In genomic region chr10:1172256-1172975, GRCh38 we compare ENCODE assay signal across 17 cellular contexts.
"Had no signal": no experiment of that assay in that cellular context is flagged by ENCODE, and none has a peak within 500 bp of the region (broad histone marks: within the 10 kb centered on the region; RNA-seq: fewer than 3 reads in every experiment).

No MANE protein-coding gene starts in this region.

- H3K4me1 ChIP-seq: right atrium auricular region, spleen, thyroid gland had no signal

- H3K27me3 ChIP-seq: right atrium auricular region, thyroid gland had no signal

- H3K9me3 ChIP-seq: mucosa of descending colon, right atrium auricular region, spleen, thyroid gland had no signal

- H3K36me3 ChIP-seq: right atrium auricular region, spleen, thyroid gland had no signal

- H3K9me3 Mint-ChIP-seq: dendritic cell treated with granulocyte-macrophage colony-stimulating factor and Interleukin-4, amounts not matched to agents 40 ng/mL and 50 ng/mL, for 4 days; naive thymus-derived CD4-positive, alpha-beta T cell; T-helper 2 cell treated with Interferon-gamma antibody and Interleukin-4, amounts not matched to agents 5 μg/mL and 100 μg/mL, for 36 hours had no signal

- ATAC-seq: activated CD4-positive, CD25-positive, alpha-beta regulatory T cell treated with anti-CD3 and anti-CD28 coated beads, Interleukin-2, amount 50 U/mL, for 24 hours; left lobe of liver; naive thymus-derived CD4-positive, alpha-beta T cell had no signal

- H3K4me3 Mint-ChIP-seq: dendritic cell treated with granulocyte-macrophage colony-stimulating factor and Interleukin-4, amounts not matched to agents 40 ng/mL and 50 ng/mL, for 4 days; naive thymus-derived CD4-positive, alpha-beta T cell; T-helper 2 cell treated with Interferon-gamma antibody and Interleukin-4, amounts not matched to agents 5 μg/mL and 100 μg/mL, for 36 hours had no signal

- FAIRE-seq: frontal cortex, urothelium cell line had no signal

- H3K27me3 Mint-ChIP-seq: dendritic cell treated with granulocyte-macrophage colony-stimulating factor and Interleukin-4, amounts not matched to agents 40 ng/mL and 50 ng/mL, for 4 days had no signal

- DNase-seq: activated naive CD4-positive, alpha-beta T cell; cerebellar nuclear complex; effector memory CD4-positive, alpha-beta T cell; naive thymus-derived CD4-positive, alpha-beta T cell; occipital lobe; SW 1271; thyroid gland had no signal

- H3K27ac ChIP-seq: right atrium auricular region, spleen, thyroid gland had no signal

- H3K4me3 ChIP-seq: mucosa of descending colon, right atrium auricular region, spleen, thyroid gland had no signal

- H3K27ac Mint-ChIP-seq: dendritic cell treated with granulocyte-macrophage colony-stimulating factor and Interleukin-4, amounts not matched to agents 40 ng/mL and 50 ng/mL, for 4 days; progenitor cell of endocrine pancreas; T-helper 2 cell treated with Interferon-gamma antibody and Interleukin-4, amounts not matched to agents 5 μg/mL and 100 μg/mL, for 36 hours had no signal
